ENCODE assay signal across 14 cellular contexts in the genomic region with DNA sequence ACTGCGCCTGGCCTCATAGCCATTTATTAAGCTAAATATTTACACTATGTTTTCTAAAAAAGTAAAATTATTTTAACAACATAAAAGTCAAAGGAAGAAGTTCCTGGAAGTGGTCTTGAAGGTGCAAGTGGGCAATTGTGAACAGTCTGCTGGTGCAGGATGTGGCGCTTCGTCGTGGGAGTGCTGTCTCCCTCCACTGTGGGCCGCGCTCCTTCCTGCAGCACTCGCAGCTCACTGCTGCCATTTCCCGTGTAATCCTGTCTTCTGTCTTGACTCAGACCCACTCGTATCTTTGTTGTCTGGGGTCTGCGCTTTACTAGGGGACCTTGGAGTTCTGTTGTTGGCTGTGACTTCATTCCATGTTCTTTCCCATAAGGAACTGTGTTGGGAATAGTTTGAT. TPM values are rescaled to one million over a fixed set of nuclear protein-coding genes. Genes with fewer than 3 reads are reported as not detected.
DNase-seq lines count a peak whose midpoint lies in the region; ATAC-seq, FAIRE-seq and TF ChIP-seq lines count a peak whose summit lies in the region.
"Had no signal": no experiment of that assay in that cellular context is flagged by ENCODE, and none has a peak within 500 bp of the region (broad histone marks: within the 10 kb centered on the region; RNA-seq: fewer than 3 reads in every experiment).

No MANE protein-coding gene starts in this region.

- TF ChIP-seq CTCF in NB4 (IDR thresholded peaks at IDR 0.05; ENCODE audit: low read depth, low read length) (no peak), RWPE1 (conservative IDR thresholded peaks at IDR 0.05; ENCODE audit: low read depth) (no peak), testis (IDR thresholded peaks at IDR 0.05) (no peak)

- H3K36me3 Mint-ChIP-seq in effector memory CD8-positive, alpha-beta T cell (ENCODE audit: insufficient read depth) = peaks cover 17% of the 10 kb centered on the region
- H3K36me3 Mint-ChIP-seq in stimulated activated naive CD8-positive, alpha-beta T cell treated with anti-CD3 and anti-CD28 coated beads, Interleukin-15, Interleukin-2, amounts not matched to agents 100 ng/mL and 50 ng/mL, for 24 hours (ENCODE audit: low read depth) = peaks cover 16% of the 10 kb centered on the region
- H3K36me3 Mint-ChIP-seq: stimulated activated naive B cell treated with anti-CD40 and anti-IgM and Interleukin-4, amounts not matched to agents 10 μg/mL and 1 μg/mL and 100 μg/mL, for 72 hours had no signal

- intact Hi-C loops in testis (cut with DNase I; ENCODE audit: low total_unique reads) = no loop called here

- H3K36me3 ChIP-seq in testis (ENCODE audit: low read depth, missing control alignments) = no peaks in the 10 kb centered on the region

- H3K4me3 ChIP-seq in NB4 (ENCODE audit: low read depth, low read length) = no peak overlapping the region
- H3K4me3 ChIP-seq in testis = no peak overlapping the region

- POLR2A ChIA-PET in RWPE1 (lab: Yijun Ruan, JAX; ENCODE audit: low non-redundant PET) = no interaction called here

- peak overlapping the region; percentile 42 to 90 for H3K27ac Mint-ChIP-seq in effector memory CD8-positive, alpha-beta T cell
- peak overlapping the region; percentile 49 for H3K27ac Mint-ChIP-seq in stimulated activated naive CD8-positive, alpha-beta T cell treated with anti-CD3 and anti-CD28 coated beads, Interleukin-15, Interleukin-2, amounts not matched to agents 100 ng/mL and 50 ng/mL, for 24 hours
- H3K27ac Mint-ChIP-seq: stimulated activated naive B cell treated with anti-CD40 and anti-IgM and Interleukin-4, amounts not matched to agents 10 μg/mL and 1 μg/mL and 100 μg/mL, for 72 hours had no signal

- DNase-seq in NB4 (ENCODE audit: low read depth) = peak; percentile 45
- peak; percentile 50 for DNase-seq in activated CD8-positive, alpha-beta memory T cell treated with anti-CD3 and anti-CD28 coated beads, Interleukin-2, amount 50 U/mL, for 4 hours
- peak; percentile 20 to 51 (median 25) for DNase-seq in effector memory CD8-positive, alpha-beta T cell
- DNase-seq in RWPE1 (ENCODE audit: low spot score) = no peak
- no peak for DNase-seq in testis
- no peak for DNase-seq in GM12892 (ENCODE audit: insufficient read length)
- DNase-seq: effector memory CD4-positive, alpha-beta T cell; foreskin melanocyte; Karpas-422; midbrain; NCI-H187; NCI-H69; stimulated activated naive B cell treated with anti-CD40 and anti-IgM and Interleukin-4, amounts not matched to agents 10 μg/mL and 1 μg/mL and 100 μg/mL, for 72 hours had no signal

- no peaks in the 10 kb centered on the region for H3K27me3 Mint-ChIP-seq in effector memory CD8-positive, alpha-beta T cell
- no peaks in the 10 kb centered on the region for H3K27me3 Mint-ChIP-seq in stimulated activated naive CD8-positive, alpha-beta T cell treated with anti-CD3 and anti-CD28 coated beads, Interleukin-15, Interleukin-2, amounts not matched to agents 100 ng/mL and 50 ng/mL, for 24 hours
- H3K27me3 Mint-ChIP-seq: stimulated activated naive B cell treated with anti-CD40 and anti-IgM and Interleukin-4, amounts not matched to agents 10 μg/mL and 1 μg/mL and 100 μg/mL, for 72 hours had no signal

- H3K9me3 Mint-ChIP-seq in effector memory CD8-positive, alpha-beta T cell = no peaks in the 10 kb centered on the region
- no peaks in the 10 kb centered on the region for H3K9me3 Mint-ChIP-seq in stimulated activated naive CD8-positive, alpha-beta T cell treated with anti-CD3 and anti-CD28 coated beads, Interleukin-15, Interleukin-2, amounts not matched to agents 100 ng/mL and 50 ng/mL, for 24 hours

- no peak for TF ChIP-seq POLR2A in NB4 (IDR thresholded peaks at IDR 0.05; ENCODE audit: extremely low read depth, insufficient read length)
- TF ChIP-seq POLR2A in testis (IDR thresholded peaks at IDR 0.05) = no peak
- no peak for TF ChIP-seq POLR2A in GM12892 (IDR thresholded peaks at IDR 0.05; ENCODE audit: low read depth, low read length)

- WGBS in testis, 2 donors = 78 to 90% methylated on average over 10 of the region's 10 CpGs

- no peak overlapping the region for H3K27ac ChIP-seq in RWPE1
- no peak overlapping the region for H3K27ac ChIP-seq in testis

- FAIRE-seq in GM12892 (lab: Jason Lieb, UNC) = no peak

- H3K4me1 ChIP-seq in testis = no peaks in the 10 kb centered on the region

- peak overlapping the region; percentile 41 to 74 for H3K4me3 Mint-ChIP-seq in effector memory CD8-positive, alpha-beta T cell
- H3K4me3 Mint-ChIP-seq in stimulated activated naive CD8-positive, alpha-beta T cell treated with anti-CD3 and anti-CD28 coated beads, Interleukin-15, Interleukin-2, amounts not matched to agents 100 ng/mL and 50 ng/mL, for 24 hours = no peak overlapping the region
- H3K4me3 Mint-ChIP-seq: stimulated activated naive B cell treated with anti-CD40 and anti-IgM and Interleukin-4, amounts not matched to agents 10 μg/mL and 1 μg/mL and 100 μg/mL, for 72 hours had no signal

- H3K27me3 ChIP-seq in testis = no peaks in the 10 kb centered on the region

- peak; percentile 77 for ATAC-seq in effector memory CD8-positive, alpha-beta T cell (replicated peaks)
- ATAC-seq: stimulated activated naive B cell treated with anti-CD40 and anti-IgM and Interleukin-4, amounts not matched to agents 10 μg/mL and 1 μg/mL and 100 μg/mL, for 72 hours had no signal

- no peaks in the 10 kb centered on the region for H3K9me3 ChIP-seq in testis

- CTCF ChIA-PET in RWPE1 (lab: Yijun Ruan, JAX) = no interaction called here

- peaks cover 38 to 72% of the 10 kb centered on the region in 2 donors for H3K4me1 Mint-ChIP-seq in effector memory CD8-positive, alpha-beta T cell (ENCODE audit: low read depth in 2 of 2)
- peaks cover 71% of the 10 kb centered on the region for H3K4me1 Mint-ChIP-seq in stimulated activated naive CD8-positive, alpha-beta T cell treated with anti-CD3 and anti-CD28 coated beads, Interleukin-15, Interleukin-2, amounts not matched to agents 100 ng/mL and 50 ng/mL, for 24 hours (ENCODE audit: low read depth)

RNA-seq across cellular contexts. Expression of a gene that starts 56.3 kb away (rescaled TPM):
- 10 to 100 TPM; 29.5 to 37.7 TPM for total RNA-seq in testis
- polyA plus RNA-seq in testis (ENCODE audit: insufficient read depth, low read depth, low replicate concordance) = 18.5 TPM
- not detected for polyA plus RNA-seq in GM12892 (2012; ENCODE audit: missing spikeins)

Comparison
In these comparisons a context has a peak if more than half of its experiments do, and no peak if none do; other contexts are left out.
1. DNase-seq: peak in NB4 (single experiment), activated CD8-positive, alpha-beta memory T cell treated with anti-CD3 and anti-CD28 coated beads, Interleukin-2, amount 50 U/mL, for 4 hours (single experiment) and effector memory CD8-positive, alpha-beta T cell (3 of 3); none in RWPE1 (single experiment), testis (single experiment) and GM12892 (single experiment).